ENCODE assay signal across 21 cellular contexts in genomic region chr3:186469525-186469924, GRCh38.
DNase-seq lines count a peak whose midpoint lies in the region; ATAC-seq and TF ChIP-seq lines count a peak whose summit lies in the region.
"Had no signal": no experiment of that assay in that cellular context is flagged by ENCODE, and none has a peak within 500 bp of the region (broad histone marks: within the 10 kb centered on the region; RNA-seq: fewer than 3 reads in every experiment).

No MANE protein-coding gene starts in this region.

- H3K79me2 ChIP-seq in neural progenitor cell (ENCODE audit: low read depth): no peaks in the 10 kb centered on the region

- H3K4me3 Mint-ChIP-seq in neural progenitor cell: no peak overlapping the region
- H3K4me3 Mint-ChIP-seq: CD4-positive, CD25-positive, alpha-beta regulatory T cell; CD8-positive, alpha-beta memory T cell; HFFc6 had no signal

- no peak for TF ChIP-seq POLR2A in esophagus muscularis mucosa (IDR thresholded peaks at IDR 0.05; ENCODE audit: low read depth)

- H3K36me3 ChIP-seq in cardiac muscle cell (no peaks in the 10 kb centered on the region), esophagus muscularis mucosa (no peaks in the 10 kb centered on the region), neural progenitor cell (no peaks in the 10 kb centered on the region)

- no peak for DNase-seq in cardiac muscle cell (ENCODE audit: low read depth in 1 of 2, low spot score in 1 of 2)
- no peak for DNase-seq in right cardiac atrium
- peak; percentile 66 for DNase-seq in esophagus muscularis mucosa (ENCODE audit: extremely low spot score)
- DNase-seq in neural progenitor cell (ENCODE audit: low spot score): no peak
- DNase-seq in stimulated activated naive CD8-positive, alpha-beta T cell treated with anti-CD3 and anti-CD28 coated beads, Interleukin-15, Interleukin-2, amounts not matched to agents 100 U/mL and 50 U/mL, for 24 hours: no peak
- no peak for DNase-seq in activated CD8-positive, alpha-beta memory T cell treated with anti-CD3 and anti-CD28 coated beads, Interleukin-2, amount 50 U/mL, for 4 hours
- no peak for DNase-seq in activated CD4-positive, alpha-beta T cell treated with anti-CD3 and anti-CD28 coated beads for 4 hours
- DNase-seq: C1 segment of cervical spinal cord; CD4-positive, CD25-positive, alpha-beta regulatory T cell; CD8-positive, alpha-beta memory T cell; COR-L47; DMS 273 treated with DMSO at 0.1 percent for 48 hours; DMS53; GOT3; H7; HFFc6; IMR-90 had no signal

- TF ChIP-seq CTCF in cardiac muscle cell (IDR thresholded peaks at IDR 0.05; ENCODE audit: low read depth, low read length) (no peak), esophagus muscularis mucosa (IDR thresholded peaks at IDR 0.05) (no peak), neural progenitor cell (IDR thresholded peaks at IDR 0.05) (no peak)

- H3K27me3 Mint-ChIP-seq in neural progenitor cell (ENCODE audit: insufficient read depth, low read depth): peaks cover 3% of the 10 kb centered on the region

- TF ChIP-seq EP300 in esophagus muscularis mucosa (IDR thresholded peaks at IDR 0.05): no peak

- H3K9me3 ChIP-seq in cardiac muscle cell (ENCODE audit: low read depth) (no peaks in the 10 kb centered on the region), right cardiac atrium (ENCODE audit: control insufficient read depth, low read length) (no peaks in the 10 kb centered on the region), esophagus muscularis mucosa (no peaks in the 10 kb centered on the region), neural progenitor cell (ENCODE audit: low read depth) (no peaks in the 10 kb centered on the region)
- H3K9me3 ChIP-seq: A549 had no signal

- H3K27ac ChIP-seq in cardiac muscle cell (peak overlapping the region; percentile 37), right cardiac atrium (ENCODE audit: low read length) (no peak overlapping the region), esophagus muscularis mucosa (replicated peaks in 1 of 4) (peak overlapping the region in 3 of 4 donors; percentile 22 to 44 (median 22)), neural progenitor cell (no peak overlapping the region)
- H3K27ac ChIP-seq: 22Rv1, A549, HL-60 had no signal

- ATAC-seq in right cardiac atrium: no peak
- ATAC-seq in stimulated activated naive CD8-positive, alpha-beta T cell treated with anti-CD3 and anti-CD28 coated beads, Interleukin-15, Interleukin-2, amounts not matched to agents 100 U/mL and 50 U/mL, for 24 hours: no peak
- ATAC-seq: A549, HCT116 had no signal

- H3K4me2 ChIP-seq in neural progenitor cell: peak overlapping the region; percentile 49
- H3K4me2 ChIP-seq: A549 had no signal

- peak overlapping the region; percentile 70 for H2AFZ ChIP-seq in neural progenitor cell (replicated peaks)

- H3K4me3 ChIP-seq in cardiac muscle cell: no peak overlapping the region
- no peak overlapping the region for H3K4me3 ChIP-seq in right cardiac atrium (ENCODE audit: low read length)
- H3K4me3 ChIP-seq in esophagus muscularis mucosa: no peak overlapping the region
- no peak overlapping the region for H3K4me3 ChIP-seq in neural progenitor cell
- H3K4me3 ChIP-seq: A549 had no signal

- no peak overlapping the region for H3K9ac ChIP-seq in neural progenitor cell

- H3K4me1 ChIP-seq in cardiac muscle cell (ENCODE audit: low read depth) (peaks cover 24% of the 10 kb centered on the region), right cardiac atrium (ENCODE audit: control insufficient read depth, insufficient read depth, low read length) (no peaks in the 10 kb centered on the region), esophagus muscularis mucosa (peaks cover 4 to 16% (median 9%) of the 10 kb centered on the region in 4 donors), neural progenitor cell (peaks cover 18% of the 10 kb centered on the region)
- H3K4me1 ChIP-seq: A549 had no signal

- WGBS in right cardiac atrium: 72% methylated on average over 4 of the region's 4 CpGs
- WGBS in esophagus muscularis mucosa: 51% methylated on average over 4 of the region's 4 CpGs

- H3K36me3 Mint-ChIP-seq in neural progenitor cell: no peaks in the 10 kb centered on the region
- H3K36me3 Mint-ChIP-seq: CD4-positive, CD25-positive, alpha-beta regulatory T cell; CD8-positive, alpha-beta memory T cell had no signal

- intact Hi-C loops in right cardiac atrium (cut with DNase I) (no loop called here), esophagus muscularis mucosa (cut with DNase I) (no loop called here)

- H3K4me1 Mint-ChIP-seq in neural progenitor cell: peaks cover 31% of the 10 kb centered on the region
- H3K4me1 Mint-ChIP-seq: CD4-positive, CD25-positive, alpha-beta regulatory T cell had no signal

- H3K9me3 Mint-ChIP-seq in neural progenitor cell: no peaks in the 10 kb centered on the region
- H3K9me3 Mint-ChIP-seq: CD8-positive, alpha-beta memory T cell; HFFc6 had no signal

- no peaks in the 10 kb centered on the region for H3F3A ChIP-seq in neural progenitor cell (ENCODE audit: low read depth)

- H4K20me1 ChIP-seq in neural progenitor cell (ENCODE audit: low read depth): no peaks in the 10 kb centered on the region

- H3K27me3 ChIP-seq in cardiac muscle cell (no peaks in the 10 kb centered on the region), right cardiac atrium (ENCODE audit: control insufficient read depth, insufficient read depth) (no peaks in the 10 kb centered on the region), esophagus muscularis mucosa (no peaks in the 10 kb centered on the region), neural progenitor cell (no peaks in the 10 kb centered on the region)

- peak overlapping the region; percentile 13 for H3K27ac Mint-ChIP-seq in neural progenitor cell
- H3K27ac Mint-ChIP-seq: HFFc6 had no signal

Comparison
In these comparisons a context has a peak if more than half of its experiments do, and no peak if none do; other contexts are left out.
1. H3K27ac ChIP-seq: peak in cardiac muscle cell (single experiment) and esophagus muscularis mucosa (3 of 4); none in right cardiac atrium (single experiment) and neural progenitor cell (single experiment).